Comparison of ENCODE assay signal across 9 cellular contexts in genomic region chr2:145411493-145411892, GRCh38.
DNase-seq lines count a peak whose midpoint lies in the region; ATAC-seq and TF ChIP-seq lines count a peak whose summit lies in the region.
"Had no signal": no experiment of that assay in that cellular context is flagged by ENCODE, and none has a peak within 500 bp of the region (broad histone marks: within the 10 kb centered on the region; RNA-seq: fewer than 3 reads in every experiment).

No MANE protein-coding gene starts in this region.

- DNase-seq in GM06990 (ENCODE audit: extremely low read depth, insufficient read length) (peak; percentile 58), retina (no peak), GOT3 (lab: John Stamatoyannopoulos, UW) (no peak), WERI-Rb-1 (no peak), right atrium auricular region (ENCODE audit: low spot score) (no peak)

- H3F3A ChIP-seq in SU-DHL-6 (ENCODE audit: insufficient read depth): peaks cover 11% of the 10 kb centered on the region

- H3K4me3 ChIP-seq in GM06990 (replicated peaks; ENCODE audit: low read depth, low read length) (no peak overlapping the region), SU-DHL-6 (ENCODE audit: insufficient read depth, low read length, poor library complexity, severe bottlenecking) (peak overlapping the region; percentile 36), WERI-Rb-1 (ENCODE audit: low read depth, low read length) (no peak overlapping the region), right atrium auricular region (no peak overlapping the region)

- H3K27ac ChIP-seq in SU-DHL-6 (ENCODE audit: low read depth, low read length): peak overlapping the region; percentile 98
- no peak overlapping the region for H3K27ac ChIP-seq in WERI-Rb-1
- H3K27ac ChIP-seq in right atrium auricular region: no peak overlapping the region

- ATAC-seq in GM19455 (IDR thresholded peaks at IDR 0.05; ENCODE audit: unreplicated experiment) (peak; percentile 85), HG03342 (IDR thresholded peaks at IDR 0.05; ENCODE audit: unreplicated experiment) (peak; percentile 94)
- ATAC-seq: sciatic nerve had no signal

- no peak overlapping the region for H2AFZ ChIP-seq in SU-DHL-6 (ENCODE audit: low read depth, low read length, severe bottlenecking)

- no peak for TF ChIP-seq CTCF in GM06990 (IDR thresholded peaks at IDR 0.05; ENCODE audit: insufficient read depth, low read length, poor library complexity, severe bottlenecking)
- no peak for TF ChIP-seq CTCF in SU-DHL-6 (IDR thresholded peaks at IDR 0.05; ENCODE audit: insufficient read depth, low read length, poor library complexity, severe bottlenecking)
- TF ChIP-seq CTCF in WERI-Rb-1 (IDR thresholded peaks at IDR 0.05; ENCODE audit: low read depth, low read length): no peak
- TF ChIP-seq CTCF in right atrium auricular region (IDR thresholded peaks at IDR 0.05): no peak

- H3K36me3 ChIP-seq in GM06990 (ENCODE audit: control insufficient read depth, insufficient read depth, low read length) (no peaks in the 10 kb centered on the region), SU-DHL-6 (ENCODE audit: low read length) (peaks cover 46% of the 10 kb centered on the region; the same call in 1 of the 2 replicates), WERI-Rb-1 (no peaks in the 10 kb centered on the region), right atrium auricular region (no peaks in the 10 kb centered on the region)

- H3K4me2 ChIP-seq in SU-DHL-6 (ENCODE audit: low read depth, low read length, poor library complexity, severe bottlenecking): peak overlapping the region; percentile 71

- no peaks in the 10 kb centered on the region for H3K4me1 ChIP-seq in right atrium auricular region

- no peaks in the 10 kb centered on the region for H3K79me2 ChIP-seq in SU-DHL-6 (ENCODE audit: insufficient read depth, low read length)

- H3K27me3 ChIP-seq in GM06990 (replicated peaks; ENCODE audit: control insufficient read depth, insufficient read depth, low read length) (no peaks in the 10 kb centered on the region; the same call in none of the 2 replicates), SU-DHL-6 (ENCODE audit: low read length) (no peaks in the 10 kb centered on the region), WERI-Rb-1 (ENCODE audit: insufficient read depth, low read depth, severe bottlenecking) (no peaks in the 10 kb centered on the region), right atrium auricular region (no peaks in the 10 kb centered on the region)

- H3K9me2 ChIP-seq in SU-DHL-6 (replicated peaks; ENCODE audit: insufficient read depth, low read length): no peaks in the 10 kb centered on the region

- no peaks in the 10 kb centered on the region for H4K20me1 ChIP-seq in SU-DHL-6 (ENCODE audit: low read depth, low read length)

- peaks cover 23% of the 10 kb centered on the region; the same call in 1 of the 2 replicates for H3K9me3 ChIP-seq in SU-DHL-6 (ENCODE audit: insufficient read depth, low read length)
- peaks cover 4% of the 10 kb centered on the region for H3K9me3 ChIP-seq in WERI-Rb-1 (ENCODE audit: severe bottlenecking)
- H3K9me3 ChIP-seq in right atrium auricular region: no peaks in the 10 kb centered on the region

- H3K9ac ChIP-seq in SU-DHL-6 (ENCODE audit: low read length): peak overlapping the region; percentile 37
